In genomic region chr14:102097441-102098135, GRCh38 we compare ENCODE assay signal across 18 cellular contexts. TPM values are rescaled to one million over a fixed set of nuclear protein-coding genes. Genes with fewer than 3 reads are reported as not detected.
DNase-seq lines count a peak whose midpoint lies in the region; ATAC-seq, FAIRE-seq and TF ChIP-seq lines count a peak whose summit lies in the region.
"Had no signal": no experiment of that assay in that cellular context is flagged by ENCODE, and none has a peak within 500 bp of the region (broad histone marks: within the 10 kb centered on the region; RNA-seq: fewer than 3 reads in every experiment).

No MANE protein-coding gene starts in this region.

- H4K8ac ChIP-seq in H9 (replicated peaks; ENCODE audit: insufficient read length, low read depth, low read length), result no peak overlapping the region

- H2AFZ ChIP-seq in H9 (ENCODE audit: low read length), result no peak overlapping the region

- peak; percentile 55 for ATAC-seq in WTC11
- no peak for ATAC-seq in GM18520 (IDR thresholded peaks at IDR 0.05; ENCODE audit: unreplicated experiment)
- ATAC-seq: activated naive CD4-positive, alpha-beta T cell treated with anti-CD3 and anti-CD28 coated beads, Interleukin-2, amount 50 U/mL, for 72 hours; gastrocnemius medialis had no signal

- H3K36me3 ChIP-seq in mucosa of rectum (ENCODE audit: control insufficient read depth in 2 of 2, insufficient read depth in 2 of 2, low read length in 2 of 2), result no peaks in the 10 kb centered on the region
- H3K36me3 ChIP-seq in kidney (ENCODE audit: control insufficient read depth in 1 of 2, insufficient read depth in 2 of 2, low read length in 2 of 2), result no peaks in the 10 kb centered on the region
- H3K36me3 ChIP-seq: gastrocnemius medialis, lower lobe of right lung, SJCRH30 had no signal

- H3K4me3 Mint-ChIP-seq in H9, result no peak overlapping the region
- H3K4me3 Mint-ChIP-seq in WTC11, result no peak overlapping the region
- H3K4me3 Mint-ChIP-seq: nephron; T-helper 2 cell treated with Interferon-gamma antibody and Interleukin-4, amounts not matched to agents 5 μg/mL and 100 μg/mL, for 36 hours had no signal

- H3K4me1 Mint-ChIP-seq in H9 (peaks cover 18 to 25% of the 10 kb centered on the region in 2 experiments), WTC11 (peaks cover 27% of the 10 kb centered on the region)

- no peak overlapping the region for H2BK5ac ChIP-seq in H9 (ENCODE audit: insufficient read length, low read length)

- no peaks in the 10 kb centered on the region for H3K36me3 Mint-ChIP-seq in H9 (ENCODE audit: insufficient read depth in 1 of 3, low read depth in 3 of 3)
- H3K36me3 Mint-ChIP-seq in WTC11, result no peaks in the 10 kb centered on the region
- H3K36me3 Mint-ChIP-seq: activated naive CD4-positive, alpha-beta T cell treated with anti-CD3 and anti-CD28 coated beads, Interleukin-2, amount 50 U/mL, for 72 hours had no signal

- CTCF ChIA-PET in WTC11 (lab: Charles Lee), result interaction anchor here (0.6 to 3.6 kb wide), 10 partner anchors 10 to 216 kb away, joined by 3 to 41 read pairs (median 6); no protein-coding TSS in a partner anchor
- CTCF ChIA-PET in HEK293T (lab: Yijun Ruan, JAX), result interaction anchor here (0.7 to 2.2 kb wide), 5 partner anchors 40 to 223 kb away, joined by 3 to 14 read pairs (median 4); no protein-coding TSS in a partner anchor

- FAIRE-seq in kidney (lab: Jason Lieb, UNC), result no peak
- FAIRE-seq: D721Med had no signal

- H3K9me3 Mint-ChIP-seq in H9, result no peaks in the 10 kb centered on the region
- no peaks in the 10 kb centered on the region for H3K9me3 Mint-ChIP-seq in WTC11
- H3K9me3 Mint-ChIP-seq: activated naive CD4-positive, alpha-beta T cell treated with anti-CD3 and anti-CD28 coated beads, Interleukin-2, amount 50 U/mL, for 72 hours; nephron; T-helper 2 cell treated with Interferon-gamma antibody and Interleukin-4, amounts not matched to agents 5 μg/mL and 100 μg/mL, for 36 hours had no signal

- H3K27ac ChIP-seq in C4-2B (peak overlapping the region; percentile 45), H9 (ENCODE audit: insufficient read length, low read depth, low read length) (no peak overlapping the region), mucosa of rectum (ENCODE audit: low read depth in 2 of 2, low read length in 2 of 2) (peak overlapping the region; percentile 60 to 67), kidney (ENCODE audit: low read depth in 2 of 2, low read length in 2 of 2) (no peak overlapping the region)
- H3K27ac ChIP-seq: lower lobe of right lung, SJCRH30 had no signal

- H3K27me3 ChIP-seq in H9 (ENCODE audit: insufficient read depth, low read length), result no peaks in the 10 kb centered on the region
- H3K27me3 ChIP-seq in mucosa of rectum (ENCODE audit: control insufficient read depth in 2 of 2, insufficient read depth in 2 of 2, low read length in 2 of 2), result no peaks in the 10 kb centered on the region
- H3K27me3 ChIP-seq: gastrocnemius medialis had no signal

- H4K20me1 ChIP-seq in H9 (ENCODE audit: control insufficient read depth, insufficient read depth, insufficient read length), result no peaks in the 10 kb centered on the region

- H3K4ac ChIP-seq in H9 (ENCODE audit: low read depth, low read length), result no peak overlapping the region

- H4K5ac ChIP-seq in H9 (ENCODE audit: insufficient read length, low read depth, low read length), result no peak overlapping the region

- POLR2A ChIA-PET in WTC11 (lab: Charles Lee) (interaction anchor here (0.7 kb wide), 1 partner anchor 8 kb away, joined by 8 read pairs; no protein-coding TSS in a partner anchor), HEK293T (lab: Yijun Ruan, JAX) (interaction anchor here (2.0 kb wide), 1 partner anchor 10 kb away, joined by 5 read pairs; no protein-coding TSS in a partner anchor)

- no peak overlapping the region for H3K56ac ChIP-seq in H9 (ENCODE audit: insufficient read length, low read depth, low read length)

- no peak overlapping the region for H3T11ph ChIP-seq in H9 (ENCODE audit: low read length)

- WGBS in H9 (ENCODE audit: extremely low coverage, insufficient read length, low lambda C conversion rate), result no CpG with 5 or more reads among the region's 7 CpGs

- H3K27ac Mint-ChIP-seq in H9, result peak overlapping the region in 1 of 3 experiments; percentile 52; a peak in 1 of 7 replicates
- 0 out of 2 replicates have a peak overlapping the region, but pooled peaks have one; percentile 52 for H3K27ac Mint-ChIP-seq in WTC11
- H3K27ac Mint-ChIP-seq: activated naive CD4-positive, alpha-beta T cell treated with anti-CD3 and anti-CD28 coated beads, Interleukin-2, amount 50 U/mL, for 72 hours; T-helper 2 cell treated with Interferon-gamma antibody and Interleukin-4, amounts not matched to agents 5 μg/mL and 100 μg/mL, for 36 hours had no signal

- H2BK120ac ChIP-seq in H9 (ENCODE audit: low read depth, low read length, poor library complexity, severe bottlenecking), result no peak overlapping the region

- H2BK15ac ChIP-seq in H9 (ENCODE audit: low read depth, low read length), result no peak overlapping the region

- no peaks in the 10 kb centered on the region for H3K23me2 ChIP-seq in H9 (ENCODE audit: insufficient read length, low read depth, low read length, poor library complexity, severe bottlenecking)

- no peak overlapping the region for H3K4me3 ChIP-seq in mucosa of rectum (ENCODE audit: low read length in 2 of 2)
- H3K4me3 ChIP-seq in kidney (ENCODE audit: low read length in 2 of 2), result no peak overlapping the region
- H3K4me3 ChIP-seq: gastrocnemius medialis, lower lobe of right lung, SJCRH30 had no signal

- no peak overlapping the region for H3K18ac ChIP-seq in H9 (ENCODE audit: insufficient read length, low read depth, low read length)

- H2AK5ac ChIP-seq in H9 (ENCODE audit: insufficient read length, low read length), result no peak overlapping the region

- DNase-seq in H9 (peak; percentile 55), WTC11 (ENCODE audit: low spot score) (peak; percentile 31), HEK293T (ENCODE audit: extremely low spot score) (no peak), kidney (no peak), KBM-7 (no peak)
- DNase-seq: activated CD4-positive, alpha-beta T cell treated with anti-CD3 and anti-CD28 coated beads for 4 hours; cortex of kidney; gastrocnemius medialis; lower lobe of right lung; NCI-H1105 treated with DMSO at 0.1 percent for 48 hours; SJCRH30 had no signal

- H3K23ac ChIP-seq in H9 (ENCODE audit: insufficient read length, low read depth, low read length), result no peak overlapping the region

- H4K91ac ChIP-seq in H9 (ENCODE audit: insufficient read length, low read depth, low read length), result no peak overlapping the region

- no peaks in the 10 kb centered on the region for H3K9me3 ChIP-seq in H9 (ENCODE audit: control insufficient read depth, low read depth, low read length)
- no peaks in the 10 kb centered on the region for H3K9me3 ChIP-seq in mucosa of rectum (ENCODE audit: control insufficient read depth in 2 of 2, low read length in 2 of 2)
- no peaks in the 10 kb centered on the region for H3K9me3 ChIP-seq in kidney (ENCODE audit: control insufficient read depth in 1 of 2, low read length in 2 of 2)
- H3K9me3 ChIP-seq: gastrocnemius medialis, lower lobe of right lung, SJCRH30 had no signal

- no peak overlapping the region for H2BK12ac ChIP-seq in H9 (ENCODE audit: insufficient read length, low read depth, low read length)

- in situ Hi-C loops in KBM-7 (cut with MboI; ENCODE audit: low pct_unique_long_range_greater_than_20kb, low sequenced_read_pairs), result no loop called here

- H3K27me3 Mint-ChIP-seq in H9 (ENCODE audit: low read depth) (peaks cover 4% of the 10 kb centered on the region; the same call in 1 of the 2 replicates), WTC11 (ENCODE audit: low read depth) (no peaks in the 10 kb centered on the region; the same call in 1 of the 2 replicates)

- no peak overlapping the region for H3K14ac ChIP-seq in H9 (ENCODE audit: insufficient read depth, low read length)

- H3K9ac ChIP-seq in H9 (ENCODE audit: extremely low read depth, insufficient read length, low read length) (no peak overlapping the region), mucosa of rectum (ENCODE audit: low read depth in 1 of 2, low read length in 2 of 2) (peak overlapping the region in 1 of 2 donors; percentile 0), kidney (ENCODE audit: low read length in 2 of 2) (no peak overlapping the region)

- peaks cover 3% of the 10 kb centered on the region; the same call in 1 of the 2 replicates for H3K4me1 ChIP-seq in H9 (ENCODE audit: insufficient read depth, low read length)
- H3K4me1 ChIP-seq in mucosa of rectum (ENCODE audit: control insufficient read depth in 2 of 2, insufficient read depth in 2 of 2, low read length in 2 of 2), result peaks cover 4 to 8% of the 10 kb centered on the region in 2 donors
- peaks cover 5 to 8% of the 10 kb centered on the region in 2 donors for H3K4me1 ChIP-seq in kidney (ENCODE audit: control insufficient read depth in 1 of 2, insufficient read depth in 1 of 2, low read depth in 1 of 2, low read length in 2 of 2)

- H2BK20ac ChIP-seq in H9 (ENCODE audit: low read depth, low read length, poor library complexity, severe bottlenecking), result no peak overlapping the region

- no peak for TF ChIP-seq CTCF in C4-2B (conservative IDR thresholded peaks at IDR 0.05)
- TF ChIP-seq CTCF in H9 (conservative IDR thresholded peaks at IDR 0.05), result no peak
- no peak for TF ChIP-seq CTCF in WTC11 (IDR thresholded peaks at IDR 0.05)
- TF ChIP-seq CTCF in kidney (IDR thresholded peaks at IDR 0.05; ENCODE audit: borderline replicate concordance, extremely low read depth, insufficient read depth), result no peak

- H3K4me2 ChIP-seq in H9 (ENCODE audit: insufficient read depth, insufficient read length, low read length), result no peak overlapping the region

- intact Hi-C loops in kidney (cut with DNase I), result no loop called here

- H3K79me2 ChIP-seq in H9 (ENCODE audit: insufficient read depth, low read length), result no peaks in the 10 kb centered on the region

- H3K79me1 ChIP-seq in H9 (ENCODE audit: insufficient read depth, low read depth, low read length, poor library complexity, severe bottlenecking), result no peaks in the 10 kb centered on the region

TF ChIP-seq in HEK293T, 16 proteins besides CTCF, POLR2A, EP300 and RAD21:
- TF ChIP-seq HDGF (IDR thresholded peaks at IDR 0.05; ENCODE audit: borderline replicate concordance) (no peak), SP1 (IDR thresholded peaks at IDR 0.05) (no peak), FOXK2 (IDR thresholded peaks at IDR 0.05) (no peak), LEF1 (IDR thresholded peaks at IDR 0.05; ENCODE audit: borderline replicate concordance) (no peak), SUZ12 (IDR thresholded peaks at IDR 0.05) (no peak), FOXM1 (IDR thresholded peaks at IDR 0.05; ENCODE audit: borderline replicate concordance) (no peak)

RNA-seq across cellular contexts. Expression of gene HSP90AA1, which starts 10.7 kb away (rescaled TPM):
- 953 and 955 TPM in 2 replicates for total RNA-seq in H9 (2021)
- 808 to 842 TPM (median 832 TPM) in 3 replicates for total RNA-seq in WTC11 (2021)
- 409 TPM for total RNA-seq in kidney
- polyA plus RNA-seq in kidney (ENCODE audit: insufficient read depth, low read depth, low replicate concordance), result 455 TPM

RNA-seq across cellular contexts. Expression of gene WDR20, which starts 42.1 kb away (rescaled TPM):
- total RNA-seq in H9 (2021) (31.6 and 35.2 TPM in 2 replicates), WTC11 (2021) (25.6 to 27.5 TPM (median 25.9 TPM) in 3 replicates), kidney (44.2 TPM)
- polyA plus RNA-seq in kidney (ENCODE audit: insufficient read depth, low read depth, low replicate concordance), result 12.6 TPM

Comparison
In these comparisons a context has a peak if more than half of its experiments do, and no peak if none do; other contexts are left out.
1. H3K27ac ChIP-seq: peak in C4-2B (single experiment) and mucosa of rectum (2 of 2); none in H9 (single experiment) and kidney (0 of 2).
2. DNase-seq: peak in H9 (single experiment) and WTC11 (single experiment); none in HEK293T (single experiment), kidney (single experiment) and KBM-7 (single experiment).